8 cellular contexts compared by ENCODE assay signal in the genomic region with DNA sequence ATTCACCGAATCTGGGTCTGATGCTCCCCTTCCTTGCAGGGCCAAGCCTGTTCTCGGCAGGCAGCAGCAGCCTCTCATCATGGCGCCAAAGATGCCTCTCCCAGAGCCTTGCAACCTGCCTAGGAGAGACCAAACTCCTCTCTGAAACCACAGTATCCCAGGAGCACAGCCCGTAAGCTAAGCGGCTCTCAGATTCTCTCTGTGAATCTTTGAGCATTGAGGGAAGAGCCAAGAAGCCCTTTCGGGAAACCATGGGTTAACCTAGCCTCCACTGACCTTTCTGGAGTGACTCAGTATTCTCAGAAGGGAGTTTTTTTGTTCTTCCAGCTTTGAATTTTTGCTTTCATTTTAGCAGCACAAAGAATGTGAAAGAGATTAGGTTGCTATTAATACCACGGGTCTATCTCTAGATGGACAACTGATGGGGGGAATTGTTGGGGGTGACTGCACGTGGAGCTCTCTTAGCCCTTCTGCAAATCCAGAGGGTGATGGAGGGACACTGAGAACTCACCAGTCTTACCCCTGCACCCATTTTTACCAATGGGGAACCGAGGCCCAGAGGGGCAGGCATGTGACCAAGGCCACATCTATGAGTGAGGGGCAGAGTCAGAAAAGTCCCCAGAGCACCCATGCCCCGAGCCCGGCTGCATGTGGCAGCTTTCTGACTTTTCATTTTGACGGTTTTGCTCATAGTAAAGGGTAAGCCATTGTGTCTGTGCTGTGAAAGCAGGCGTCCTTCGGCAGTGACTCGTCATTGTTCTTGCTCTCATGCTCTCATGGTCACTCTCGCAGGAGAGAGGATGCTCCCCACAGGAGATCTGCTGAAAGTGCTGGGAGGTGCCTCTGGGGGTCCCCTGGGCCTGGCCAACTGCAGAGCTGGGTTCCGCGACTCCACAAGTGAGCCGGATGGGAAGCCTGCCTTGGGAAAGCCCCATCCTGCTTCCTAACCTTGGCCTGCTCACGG. TPM values are rescaled to one million over a fixed set of nuclear protein-coding genes. Genes with fewer than 3 reads are reported as not detected.
DNase-seq lines count a peak whose midpoint lies in the region; ATAC-seq, FAIRE-seq and TF ChIP-seq lines count a peak whose summit lies in the region.

No MANE protein-coding gene starts in this region.

- H4K20me1 ChIP-seq in osteoblast (ENCODE audit: insufficient read depth, low read length): no peaks in the 10 kb centered on the region

- peak overlapping the region; percentile 87 for H3K27ac ChIP-seq in osteoblast (ENCODE audit: low read depth, low read length)

- TF ChIP-seq CTCF in choroid plexus epithelial cell (conservative IDR thresholded peaks at IDR 0.05; ENCODE audit: low read depth, low read length) (no peak), osteoblast (IDR thresholded peaks at IDR 0.05; ENCODE audit: extremely low read depth, low read depth, low read length) (no peak), D721Med (IDR thresholded peaks at IDR 0.05; ENCODE audit: insufficient read depth, missing control alignments) (no peak)

- H3K79me2 ChIP-seq in osteoblast (ENCODE audit: insufficient read depth, low read length): no peaks in the 10 kb centered on the region

- no peaks in the 10 kb centered on the region for H3K27me3 ChIP-seq in osteoblast (ENCODE audit: insufficient read depth, low read length)

- in situ Hi-C loops in ACHN (cut with HindIII; ENCODE audit: low pct_ligation_motif_present, low pct_unique_long_range_greater_than_20kb, low sequenced_read_pairs): no loop called here

- DNase-seq in ACHN: peak; percentile 57
- peak; percentile 92 for DNase-seq in choroid plexus epithelial cell (ENCODE audit: low read depth)
- DNase-seq in osteoblast (ENCODE audit: insufficient read length, low spot score, missing footprints): peak; percentile 77
- DNase-seq in NCI-H2081 treated with DMSO at 0.1 percent for 48 hours (lab: John Stamatoyannopoulos, UW): no peak
- DNase-seq in NCI-H1694 treated with DMSO at 0.1 percent for 48 hours (lab: John Stamatoyannopoulos, UW): no peak
- DNase-seq in D721Med (ENCODE audit: insufficient read length, low spot score): no peak

- peaks cover 57% of the 10 kb centered on the region for H3K4me1 ChIP-seq in osteoblast (ENCODE audit: insufficient read depth, low read length)

- H2AFZ ChIP-seq in osteoblast (ENCODE audit: low read length): peak overlapping the region; percentile 68

- H3K4me3 ChIP-seq in choroid plexus epithelial cell (ENCODE audit: low read depth, low read length): no peak overlapping the region
- peak overlapping the region; percentile 44 for H3K4me3 ChIP-seq in osteoblast (ENCODE audit: insufficient read depth, low read length)

- ATAC-seq in GM19324 (IDR thresholded peaks at IDR 0.05; ENCODE audit: low FRiP score, unreplicated experiment) (peak; percentile 37), HG03571 (IDR thresholded peaks at IDR 0.05; ENCODE audit: unreplicated experiment) (peak; percentile 56)

- FAIRE-seq in D721Med (lab: Jason Lieb, UNC): no peak

- no peaks in the 10 kb centered on the region for H3K9me3 ChIP-seq in osteoblast (ENCODE audit: low read depth, low read length)

- peak overlapping the region; percentile 63 for H3K4me2 ChIP-seq in osteoblast (ENCODE audit: insufficient read depth, low read length)

- H3K36me3 ChIP-seq in osteoblast (ENCODE audit: insufficient read depth, low read length): no peaks in the 10 kb centered on the region

RNA-seq across cellular contexts. Expression of a gene that starts 36.0 kb away (rescaled TPM):
- total RNA-seq in osteoblast: 2.7 and 4.3 TPM in 2 replicates

Comparison
In these comparisons a context has a peak if more than half of its experiments do, and no peak if none do; other contexts are left out.
1. DNase-seq: peak in ACHN (single experiment), choroid plexus epithelial cell (single experiment) and osteoblast (single experiment); none in NCI-H2081 treated with DMSO at 0.1 percent for 48 hours (single experiment), NCI-H1694 treated with DMSO at 0.1 percent for 48 hours (single experiment) and D721Med (single experiment).